ENCODE assay signal across 1 cellular context in the genomic region with DNA sequence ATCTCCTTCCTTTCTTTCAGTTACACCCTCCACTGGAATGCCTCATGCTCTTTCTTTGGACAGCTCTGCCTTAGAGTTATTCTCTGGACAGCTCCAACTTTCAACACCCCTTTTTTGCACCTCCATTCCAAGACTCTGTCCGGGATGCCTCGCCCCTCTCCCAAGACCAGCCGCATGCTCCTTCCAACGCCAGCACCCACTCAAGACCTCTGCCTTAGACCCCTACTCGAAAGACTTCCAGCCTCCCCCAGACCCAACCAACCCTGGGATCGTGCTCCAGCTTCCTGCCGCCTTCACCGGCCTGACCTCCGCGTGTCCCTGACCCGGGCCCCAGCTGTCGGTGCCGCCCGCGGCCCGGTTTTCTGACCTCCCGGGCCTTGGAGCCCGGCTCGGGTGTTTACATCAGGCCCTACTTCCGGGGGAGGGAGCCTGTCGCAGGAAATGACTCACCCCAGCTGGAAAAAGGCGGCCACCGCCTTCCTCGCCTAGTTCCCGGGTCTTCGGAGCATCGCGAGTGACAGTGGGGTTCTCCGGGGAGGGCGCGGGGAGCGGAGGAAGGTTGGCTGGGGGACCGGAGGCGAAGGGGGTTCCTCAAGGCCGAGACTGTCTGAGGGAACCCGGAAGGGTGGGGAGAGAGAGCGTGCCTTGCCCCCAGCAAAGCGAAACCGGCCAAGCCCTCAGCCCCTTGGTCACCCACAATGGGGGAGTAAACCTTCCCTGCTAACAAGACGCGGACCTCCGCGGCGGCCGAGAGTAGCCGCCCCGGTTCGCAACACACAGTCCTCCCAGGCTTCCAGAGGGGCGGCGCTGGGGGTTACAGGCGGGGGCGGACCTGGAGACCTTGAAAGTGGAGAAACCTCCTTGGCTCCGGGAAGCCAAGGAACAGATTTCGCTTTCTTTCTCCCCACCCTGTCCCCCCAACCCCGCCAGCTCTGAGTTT.
A peak's percentile ranks its signal among the peaks of the same experiment; 100 is the strongest.
TF ChIP-seq lines count a peak whose summit lies in the region.

A gene (minus strand): TSS at position 399 of the 940 bp plus-strand sequence. CDS start 1,792 bp downstream, outside the sequence.

TF ChIP-seq in HepG2, 621 proteins besides CTCF, POLR2A, EP300 and RAD21 (continued from another document and continues in another):
- TF ChIP-seq ELF1 (CRISPR knock-in tag; IDR thresholded peaks at IDR 0.05) (peak; percentile 76), ZMYM3 (CRISPR knock-in tag; IDR thresholded peaks at IDR 0.05) (no peak), TBX2 (CRISPR knock-in tag; IDR thresholded peaks at IDR 0.05; ENCODE audit: borderline replicate concordance) (peak; percentile 45; the same call in 1 of the 2 replicates), ATF7 (IDR thresholded peaks at IDR 0.05) (no peak), ATF7 (CRISPR knock-in tag; IDR thresholded peaks at IDR 0.05) (peak; percentile 23; the same call in 1 of the 2 replicates), REXO4 (CRISPR knock-in tag; IDR thresholded peaks at IDR 0.05; ENCODE audit: borderline replicate concordance) (no peak), SAFB2 (CRISPR knock-in tag; IDR thresholded peaks at IDR 0.05; ENCODE audit: borderline replicate concordance, low read depth) (no peak), MAF1 (CRISPR knock-in tag; IDR thresholded peaks at IDR 0.05; ENCODE audit: borderline replicate concordance) (no peak), REL (CRISPR knock-in tag; conservative IDR thresholded peaks at IDR 0.05) (0 out of 2 replicates have a peak, but pooled peaks have one; percentile 41), ATF1 (CRISPR knock-in tag; IDR thresholded peaks at IDR 0.05) (no peak), ZNF782 (CRISPR knock-in tag; IDR thresholded peaks at IDR 0.05; ENCODE audit: borderline replicate concordance) (no peak), ZNF335 (CRISPR knock-in tag; IDR thresholded peaks at IDR 0.05) (no peak), MXI1 (IDR thresholded peaks at IDR 0.05; ENCODE audit: borderline replicate concordance, low read depth, low read length) (peak; percentile 18; the same call in 1 of the 3 replicates), HOXD1 (CRISPR knock-in tag; IDR thresholded peaks at IDR 0.05) (no peak), ZKSCAN8 (CRISPR knock-in tag; IDR thresholded peaks at IDR 0.05; ENCODE audit: borderline replicate concordance) (no peak), YEATS4 (CRISPR knock-in tag; IDR thresholded peaks at IDR 0.05; ENCODE audit: borderline replicate concordance) (peak; percentile 58; the same call in 1 of the 2 replicates), PRMT3 (CRISPR knock-in tag; IDR thresholded peaks at IDR 0.05; ENCODE audit: borderline replicate concordance, low read depth) (no peak), NFRKB (IDR thresholded peaks at IDR 0.05) (no peak), SOX13 (IDR thresholded peaks at IDR 0.05) (no peak), SOX13 (CRISPR knock-in tag; conservative IDR thresholded peaks at IDR 0.05 in 1 of 2, IDR thresholded peaks at IDR 0.05 in 1 of 2) (no peak), SNRNP70 (IDR thresholded peaks at IDR 0.05; ENCODE audit: low read depth, low read length) (no peak), ZNF546 (CRISPR knock-in tag; conservative IDR thresholded peaks at IDR 0.05) (peak; percentile 72; the same call in 1 of the 2 replicates), ARNTL (CRISPR knock-in tag; IDR thresholded peaks at IDR 0.05) (no peak), NFE2L2 (IDR thresholded peaks at IDR 0.05; ENCODE audit: low read length) (no peak), STAG1 (CRISPR knock-in tag; IDR thresholded peaks at IDR 0.05) (no peak), MAZ (IDR thresholded peaks at IDR 0.05; ENCODE audit: borderline replicate concordance, low read depth, low read length) (no peak), MAZ (CRISPR knock-in tag; IDR thresholded peaks at IDR 0.05; ENCODE audit: low read depth) (no peak), ZNF530 (CRISPR knock-in tag; IDR thresholded peaks at IDR 0.05; ENCODE audit: low read depth) (no peak), ZNF296 (CRISPR knock-in tag; conservative IDR thresholded peaks at IDR 0.05) (no peak), ZNF879 (CRISPR knock-in tag; IDR thresholded peaks at IDR 0.05) (no peak), ZNF382 (CRISPR knock-in tag; IDR thresholded peaks at IDR 0.05; ENCODE audit: borderline replicate concordance) (no peak), FOXK1 (CRISPR knock-in tag; IDR thresholded peaks at IDR 0.05; ENCODE audit: borderline replicate concordance, low read depth) (peak; percentile 89), SRY (CRISPR knock-in tag; IDR thresholded peaks at IDR 0.05) (0 out of 2 replicates have a peak, but pooled peaks have one; percentile 37), ZNF572 (CRISPR knock-in tag; IDR thresholded peaks at IDR 0.05) (no peak), MED13 (CRISPR knock-in tag; IDR thresholded peaks at IDR 0.05) (no peak), KDM3A (CRISPR knock-in tag; IDR thresholded peaks at IDR 0.05; ENCODE audit: low read depth) (0 out of 2 replicates have a peak, but pooled peaks have one; percentile 40), FLYWCH1 (CRISPR knock-in tag; IDR thresholded peaks at IDR 0.05) (no peak), CENPT (CRISPR knock-in tag; IDR thresholded peaks at IDR 0.05; ENCODE audit: low read depth) (no peak), NBN (conservative IDR thresholded peaks at IDR 0.05) (no peak), ZC3H4 (CRISPR knock-in tag; IDR thresholded peaks at IDR 0.05; ENCODE audit: borderline replicate concordance) (no peak), KLF12 (CRISPR knock-in tag; IDR thresholded peaks at IDR 0.05; ENCODE audit: borderline replicate concordance) (no peak), KDM5B (CRISPR knock-in tag; IDR thresholded peaks at IDR 0.05; ENCODE audit: borderline replicate concordance) (peak; percentile 63; the same call in 1 of the 2 replicates), ZSCAN21 (CRISPR knock-in tag; IDR thresholded peaks at IDR 0.05; ENCODE audit: borderline replicate concordance) (no peak), ZNF768 (CRISPR knock-in tag; IDR thresholded peaks at IDR 0.05) (no peak), ZNF484 (CRISPR knock-in tag; IDR thresholded peaks at IDR 0.05; ENCODE audit: borderline replicate concordance, low read depth) (no peak), SP140L (CRISPR knock-in tag; IDR thresholded peaks at IDR 0.05; ENCODE audit: borderline replicate concordance) (no peak), NKX3-1 (CRISPR knock-in tag; IDR thresholded peaks at IDR 0.05) (no peak), HOXA9 (CRISPR knock-in tag; IDR thresholded peaks at IDR 0.05; ENCODE audit: borderline replicate concordance) (no peak), ZNF766 (CRISPR knock-in tag; IDR thresholded peaks at IDR 0.05; ENCODE audit: borderline replicate concordance) (no peak), TBX3 (IDR thresholded peaks at IDR 0.05; ENCODE audit: borderline replicate concordance) (no peak), REPIN1 (CRISPR knock-in tag; IDR thresholded peaks at IDR 0.05; ENCODE audit: borderline replicate concordance, low read depth) (no peak)
- TF ChIP-seq, protein P1, sequence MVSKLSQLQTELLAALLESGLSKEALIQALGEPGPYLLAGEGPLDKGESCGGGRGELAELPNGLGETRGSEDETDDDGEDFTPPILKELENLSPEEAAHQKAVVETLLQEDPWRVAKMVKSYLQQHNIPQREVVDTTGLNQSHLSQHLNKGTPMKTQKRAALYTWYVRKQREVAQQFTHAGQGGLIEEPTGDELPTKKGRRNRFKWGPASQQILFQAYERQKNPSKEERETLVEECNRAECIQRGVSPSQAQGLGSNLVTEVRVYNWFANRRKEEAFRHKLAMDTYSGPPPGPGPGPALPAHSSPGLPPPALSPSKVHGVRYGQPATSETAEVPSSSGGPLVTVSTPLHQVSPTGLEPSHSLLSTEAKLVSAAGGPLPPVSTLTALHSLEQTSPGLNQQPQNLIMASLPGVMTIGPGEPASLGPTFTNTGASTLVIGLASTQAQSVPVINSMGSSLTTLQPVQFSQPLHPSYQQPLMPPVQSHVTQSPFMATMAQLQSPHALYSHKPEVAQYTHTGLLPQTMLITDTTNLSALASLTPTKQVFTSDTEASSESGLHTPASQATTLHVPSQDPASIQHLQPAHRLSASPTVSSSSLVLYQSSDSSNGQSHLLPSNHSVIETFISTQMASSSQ (IDR thresholded peaks at IDR 0.05; ENCODE audit: low read depth): no peak
- TF ChIP-seq, protein P1 (CRISPR knock-in tag; IDR thresholded peaks at IDR 0.05; ENCODE audit: borderline replicate concordance): no peak
- TF ChIP-seq, protein P2, sequence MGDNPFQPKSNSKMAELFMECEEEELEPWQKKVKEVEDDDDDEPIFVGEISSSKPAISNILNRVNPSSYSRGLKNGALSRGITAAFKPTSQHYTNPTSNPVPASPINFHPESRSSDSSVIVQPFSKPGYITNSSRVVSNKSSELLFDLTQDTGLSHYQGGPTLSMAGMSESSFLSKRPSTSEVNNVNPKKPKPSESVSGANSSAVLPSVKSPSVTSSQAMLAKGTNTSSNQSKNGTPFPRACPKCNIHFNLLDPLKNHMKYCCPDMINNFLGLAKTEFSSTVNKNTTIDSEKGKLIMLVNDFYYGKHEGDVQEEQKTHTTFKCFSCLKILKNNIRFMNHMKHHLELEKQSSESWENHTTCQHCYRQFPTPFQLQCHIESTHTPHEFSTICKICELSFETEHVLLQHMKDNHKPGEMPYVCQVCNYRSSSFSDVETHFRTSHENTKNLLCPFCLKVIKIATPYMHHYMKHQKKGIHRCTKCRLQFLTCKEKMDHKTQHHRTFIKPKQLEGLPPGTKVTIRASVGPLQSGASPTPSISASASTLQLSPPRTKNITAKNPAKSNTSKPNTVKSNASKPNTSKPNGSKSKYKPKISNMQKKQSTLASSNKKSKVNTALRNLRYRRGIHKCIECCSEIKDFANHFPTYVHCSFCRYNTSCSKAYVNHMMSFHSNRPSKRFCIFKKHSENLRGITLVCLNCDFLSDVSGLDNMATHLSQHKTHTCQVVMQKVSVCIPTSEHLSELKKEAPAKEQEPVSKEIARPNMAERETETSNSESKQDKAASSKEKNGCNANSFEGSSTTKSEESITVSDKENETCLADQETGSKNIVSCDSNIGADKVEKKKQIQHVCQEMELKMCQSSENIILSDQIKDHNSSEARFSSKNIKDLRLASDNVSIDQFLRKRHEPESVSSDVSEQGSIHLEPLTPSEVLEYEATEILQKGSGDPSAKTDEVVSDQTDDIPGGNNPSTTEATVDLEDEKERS (CRISPR knock-in tag; IDR thresholded peaks at IDR 0.05): no peak
- TF ChIP-seq, protein P3, sequence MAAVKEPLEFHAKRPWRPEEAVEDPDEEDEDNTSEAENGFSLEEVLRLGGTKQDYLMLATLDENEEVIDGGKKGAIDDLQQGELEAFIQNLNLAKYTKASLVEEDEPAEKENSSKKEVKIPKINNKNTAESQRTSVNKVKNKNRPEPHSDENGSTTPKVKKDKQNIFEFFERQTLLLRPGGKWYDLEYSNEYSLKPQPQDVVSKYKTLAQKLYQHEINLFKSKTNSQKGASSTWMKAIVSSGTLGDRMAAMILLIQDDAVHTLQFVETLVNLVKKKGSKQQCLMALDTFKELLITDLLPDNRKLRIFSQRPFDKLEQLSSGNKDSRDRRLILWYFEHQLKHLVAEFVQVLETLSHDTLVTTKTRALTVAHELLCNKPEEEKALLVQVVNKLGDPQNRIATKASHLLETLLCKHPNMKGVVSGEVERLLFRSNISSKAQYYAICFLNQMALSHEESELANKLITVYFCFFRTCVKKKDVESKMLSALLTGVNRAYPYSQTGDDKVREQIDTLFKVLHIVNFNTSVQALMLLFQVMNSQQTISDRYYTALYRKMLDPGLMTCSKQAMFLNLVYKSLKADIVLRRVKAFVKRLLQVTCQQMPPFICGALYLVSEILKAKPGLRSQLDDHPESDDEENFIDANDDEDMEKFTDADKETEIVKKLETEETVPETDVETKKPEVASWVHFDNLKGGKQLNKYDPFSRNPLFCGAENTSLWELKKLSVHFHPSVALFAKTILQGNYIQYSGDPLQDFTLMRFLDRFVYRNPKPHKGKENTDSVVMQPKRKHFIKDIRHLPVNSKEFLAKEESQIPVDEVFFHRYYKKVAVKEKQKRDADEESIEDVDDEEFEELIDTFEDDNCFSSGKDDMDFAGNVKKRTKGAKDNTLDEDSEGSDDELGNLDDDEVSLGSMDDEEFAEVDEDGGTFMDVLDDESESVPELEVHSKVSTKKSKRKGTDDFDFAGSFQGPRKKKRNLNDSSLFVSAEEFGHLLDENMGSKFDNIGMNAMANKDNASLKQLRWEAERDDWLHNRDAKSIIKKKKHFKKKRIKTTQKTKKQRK (IDR thresholded peaks at IDR 0.05; ENCODE audit: low read length): no peak
- TF ChIP-seq, protein P4, sequence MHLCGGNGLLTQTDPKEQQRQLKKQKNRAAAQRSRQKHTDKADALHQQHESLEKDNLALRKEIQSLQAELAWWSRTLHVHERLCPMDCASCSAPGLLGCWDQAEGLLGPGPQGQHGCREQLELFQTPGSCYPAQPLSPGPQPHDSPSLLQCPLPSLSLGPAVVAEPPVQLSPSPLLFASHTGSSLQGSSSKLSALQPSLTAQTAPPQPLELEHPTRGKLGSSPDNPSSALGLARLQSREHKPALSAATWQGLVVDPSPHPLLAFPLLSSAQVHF (CRISPR knock-in tag; IDR thresholded peaks at IDR 0.05): peak; percentile 42; the same call in 1 of the 2 replicates
- TF ChIP-seq, protein P5, sequence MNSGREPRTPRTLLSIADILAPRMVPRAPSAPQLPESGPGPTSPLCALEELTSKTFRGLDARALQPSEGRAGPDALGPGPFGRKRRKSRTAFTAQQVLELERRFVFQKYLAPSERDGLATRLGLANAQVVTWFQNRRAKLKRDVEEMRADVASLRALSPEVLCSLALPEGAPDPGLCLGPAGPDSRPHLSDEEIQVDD (CRISPR knock-in tag; IDR thresholded peaks at IDR 0.05; ENCODE audit: borderline replicate concordance): no peak
- TF ChIP-seq, protein P6, sequence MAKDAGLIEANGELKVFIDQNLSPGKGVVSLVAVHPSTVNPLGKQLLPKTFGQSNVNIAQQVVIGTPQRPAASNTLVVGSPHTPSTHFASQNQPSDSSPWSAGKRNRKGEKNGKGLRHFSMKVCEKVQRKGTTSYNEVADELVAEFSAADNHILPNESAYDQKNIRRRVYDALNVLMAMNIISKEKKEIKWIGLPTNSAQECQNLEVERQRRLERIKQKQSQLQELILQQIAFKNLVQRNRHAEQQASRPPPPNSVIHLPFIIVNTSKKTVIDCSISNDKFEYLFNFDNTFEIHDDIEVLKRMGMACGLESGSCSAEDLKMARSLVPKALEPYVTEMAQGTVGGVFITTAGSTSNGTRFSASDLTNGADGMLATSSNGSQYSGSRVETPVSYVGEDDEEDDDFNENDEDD (CRISPR knock-in tag; IDR thresholded peaks at IDR 0.05; ENCODE audit: borderline replicate concordance): peak; percentile 83
